Comparison of ENCODE assay signal across 8 cellular contexts in genomic region chrX:15674899-15675489, GRCh38.
A peak's percentile ranks its signal among the peaks of the same experiment; 100 is the strongest.
DNase-seq lines count a peak whose midpoint lies in the region; ATAC-seq, FAIRE-seq and TF ChIP-seq lines count a peak whose summit lies in the region.

No MANE protein-coding gene starts in this region.

- FAIRE-seq in islet of Langerhans (lab: Jason Lieb, UNC) = peak; percentile 27

- no peak for TF ChIP-seq CTCF in WI38 (IDR thresholded peaks at IDR 0.05; ENCODE audit: low read depth, low read length)

- peak overlapping the region; percentile 66 for H3K4me3 ChIP-seq in WI38 (ENCODE audit: low read depth, low read length)

- ATAC-seq in GM18909 (IDR thresholded peaks at IDR 0.05; ENCODE audit: poor library complexity, unreplicated experiment) = peak; percentile 84
- ATAC-seq in HG03139 (IDR thresholded peaks at IDR 0.05; ENCODE audit: unreplicated experiment) = peak; percentile 67

- DNase-seq in AG08395 (ENCODE audit: low spot score) (peak; percentile 90), NCI-H2196 treated with DMSO at 0.1 percent for 48 hours (lab: John Stamatoyannopoulos, UW; ENCODE audit: unreplicated experiment) (peak; percentile 85)
- peak; percentile 97 for DNase-seq in central memory CD4-positive, alpha-beta T cell
- DNase-seq in stimulated activated CD4-positive, alpha-beta T cell treated with anti-CD3 and anti-CD28 coated beads, Interleukin-12 subunit alpha, Interleukin-12 subunit beta, amount 100 ng/mL, for 24 hours (ENCODE audit: low read depth in 2 of 2) = peak; percentile 70 to 81

Comparison
In these comparisons a context has a peak if more than half of its experiments do, and no peak if none do; other contexts are left out.
1. Peak in every context shown above with its lines: DNase-seq, ATAC-seq and H3K4me3 ChIP-seq.